Comparison of ENCODE assay signal across 17 cellular contexts in genomic region chr13:100517135-100517534, GRCh38.
DNase-seq lines count a peak whose midpoint lies in the region; ATAC-seq, FAIRE-seq and TF ChIP-seq lines count a peak whose summit lies in the region.
"Had no signal": no experiment of that assay in that cellular context is flagged by ENCODE, and none has a peak within 500 bp of the region (broad histone marks: within the 10 kb centered on the region; RNA-seq: fewer than 3 reads in every experiment).

No MANE protein-coding gene starts in this region.

- H3K27me3 ChIP-seq in Peyer's patch (no peaks in the 10 kb centered on the region), hepatocyte (no peaks in the 10 kb centered on the region), pancreas (no peaks in the 10 kb centered on the region), left ventricle myocardium inferior (ENCODE audit: low read depth) (no peaks in the 10 kb centered on the region), right atrium auricular region (no peaks in the 10 kb centered on the region)
- no peaks in the 10 kb centered on the region for H3K27me3 ChIP-seq in effector memory CD4-positive, alpha-beta T cell (replicated peaks; ENCODE audit: control insufficient read depth, insufficient read depth, low read length, poor library complexity, severe bottlenecking)
- H3K27me3 ChIP-seq: adrenal gland, BLaER1 had no signal

- no peaks in the 10 kb centered on the region for H4K20me1 ChIP-seq in hepatocyte (ENCODE audit: insufficient read depth, poor library complexity, severe bottlenecking)
- H4K20me1 ChIP-seq: BLaER1 had no signal

- TF ChIP-seq POLR2A in Peyer's patch (IDR thresholded peaks at IDR 0.05), result no peak

- no peak for FAIRE-seq in pancreas (lab: Jason Lieb, UNC)

- no peaks in the 10 kb centered on the region for H3K9me2 ChIP-seq in hepatocyte (replicated peaks; ENCODE audit: insufficient read depth)

- no peak overlapping the region for H2AFZ ChIP-seq in hepatocyte

- DNase-seq in ELF-1 (ENCODE audit: low read depth, low spot score) (peak; percentile 53), Peyer's patch (peak in 2 of 3 donors; percentile 67 to 68), hepatocyte (ENCODE audit: low spot score) (peak; percentile 66), pancreas (peak in 4 of 6 donors; percentile 43 to 76 (median 68)), NCI-H2196 (lab: John Stamatoyannopoulos, UW; ENCODE audit: unreplicated experiment) (no peak), left ventricle myocardium inferior (no peak), right atrium auricular region (ENCODE audit: low spot score) (no peak)
- DNase-seq in effector memory CD4-positive, alpha-beta T cell, result no peak
- DNase-seq: adrenal gland, DMS79 treated with DMSO at 0.1 percent for 48 hours, KBM-7, NCI-H1048, NCI-H2107, NCI-H82, SW 1271 had no signal

- H3K79me2 ChIP-seq in hepatocyte, result no peaks in the 10 kb centered on the region

- ATAC-seq in pancreas, result peak; percentile 85 to 92 (median 89)

- H3K36me3 ChIP-seq in Peyer's patch (no peaks in the 10 kb centered on the region), hepatocyte (replicated peaks; ENCODE audit: insufficient read depth, low read depth) (no peaks in the 10 kb centered on the region), pancreas (no peaks in the 10 kb centered on the region), left ventricle myocardium inferior (peaks cover 8% of the 10 kb centered on the region), right atrium auricular region (no peaks in the 10 kb centered on the region)
- H3K36me3 ChIP-seq in effector memory CD4-positive, alpha-beta T cell (ENCODE audit: control insufficient read depth, insufficient read depth, low read length), result no peaks in the 10 kb centered on the region
- H3K36me3 ChIP-seq: adrenal gland, BLaER1 had no signal

- H3K4me1 ChIP-seq in Peyer's patch (peaks cover 0 to 4% (median 0%) of the 10 kb centered on the region in 4 donors), hepatocyte (ENCODE audit: insufficient read depth) (peaks cover 9% of the 10 kb centered on the region), pancreas (peaks cover 6 to 26% (median 23%) of the 10 kb centered on the region in 3 donors), left ventricle myocardium inferior (peaks cover 7% of the 10 kb centered on the region), right atrium auricular region (peaks cover 0 to 7% of the 10 kb centered on the region in 2 donors)
- H3K4me1 ChIP-seq in effector memory CD4-positive, alpha-beta T cell (ENCODE audit: control insufficient read depth, insufficient read depth, low read length, poor library complexity, severe bottlenecking), result no peaks in the 10 kb centered on the region

- H3K9me3 ChIP-seq in Peyer's patch, result no peaks in the 10 kb centered on the region
- H3K9me3 ChIP-seq in hepatocyte (ENCODE audit: low read depth), result no peaks in the 10 kb centered on the region
- no peaks in the 10 kb centered on the region for H3K9me3 ChIP-seq in pancreas
- no peaks in the 10 kb centered on the region for H3K9me3 ChIP-seq in effector memory CD4-positive, alpha-beta T cell (ENCODE audit: control insufficient read depth, low read length)
- H3K9me3 ChIP-seq in left ventricle myocardium inferior (replicated peaks), result no peaks in the 10 kb centered on the region
- H3K9me3 ChIP-seq in right atrium auricular region, result no peaks in the 10 kb centered on the region
- H3K9me3 ChIP-seq: adrenal gland, BLaER1 had no signal

- WGBS in hepatocyte (ENCODE audit: low lambda C conversion rate, missing lambda C conversion rate), result 63% methylated on average over 9 of the region's 9 CpGs
- WGBS in pancreas, 2 donors, result 16 to 22% methylated on average over 9 of the region's 9 CpGs

- peak overlapping the region in 1 of 4 donors; percentile 21 for H3K4me3 ChIP-seq in Peyer's patch
- H3K4me3 ChIP-seq in hepatocyte, result no peak overlapping the region
- H3K4me3 ChIP-seq in pancreas, result no peak overlapping the region
- H3K4me3 ChIP-seq in effector memory CD4-positive, alpha-beta T cell (ENCODE audit: insufficient read depth, low read depth, low read length, poor library complexity, severe bottlenecking), result no peak overlapping the region
- H3K4me3 ChIP-seq in left ventricle myocardium inferior, result no peak overlapping the region
- no peak overlapping the region for H3K4me3 ChIP-seq in right atrium auricular region
- H3K4me3 ChIP-seq: adrenal gland, BLaER1 had no signal

- intact Hi-C loops in pancreas (cut with DNase I) (loop anchor here in 2 of 3 donors (10.0 kb wide), 1 partner anchor 602 kb away; no protein-coding TSS in a partner anchor), left ventricle myocardium inferior (cut with micrococcal nuclease) (no loop called here)

- no peak for TF ChIP-seq CTCF in Peyer's patch (IDR thresholded peaks at IDR 0.05)
- TF ChIP-seq CTCF in hepatocyte (IDR thresholded peaks at IDR 0.05; ENCODE audit: poor library complexity), result no peak
- TF ChIP-seq CTCF in pancreas (IDR thresholded peaks at IDR 0.05), result no peak
- TF ChIP-seq CTCF in left ventricle myocardium inferior (IDR thresholded peaks at IDR 0.05; ENCODE audit: borderline replicate concordance), result no peak
- no peak for TF ChIP-seq CTCF in right atrium auricular region (IDR thresholded peaks at IDR 0.05)

- H3K27ac ChIP-seq in Peyer's patch (peak overlapping the region in 3 of 4 donors; percentile 19 to 77 (median 50)), hepatocyte (peak overlapping the region; percentile 77), pancreas (peak overlapping the region; percentile 44 to 69 (median 54)), left ventricle myocardium inferior (replicated peaks) (no peak overlapping the region), right atrium auricular region (no peak overlapping the region)
- H3K27ac ChIP-seq in effector memory CD4-positive, alpha-beta T cell (ENCODE audit: insufficient read depth, low read length, poor library complexity, severe bottlenecking), result no peak overlapping the region
- H3K27ac ChIP-seq: adrenal gland, BLaER1, epithelial cell of prostate had no signal

- H3K4me2 ChIP-seq in hepatocyte, result peak overlapping the region; percentile 58
- H3K4me2 ChIP-seq: BLaER1 had no signal

Comparison
In these comparisons a context has a peak if more than half of its experiments do, and no peak if none do; other contexts are left out.
1. DNase-seq: peak in ELF-1 (single experiment), Peyer's patch (2 of 3), hepatocyte (single experiment) and pancreas (4 of 6); none in effector memory CD4-positive, alpha-beta T cell (0 of 3), NCI-H2196 (single experiment), left ventricle myocardium inferior (single experiment) and right atrium auricular region (single experiment).
2. H3K27ac ChIP-seq: peak in Peyer's patch (3 of 4), hepatocyte (single experiment) and pancreas (4 of 4); none in effector memory CD4-positive, alpha-beta T cell (single experiment), left ventricle myocardium inferior (single experiment) and right atrium auricular region (0 of 2).